In the genomic region with DNA sequence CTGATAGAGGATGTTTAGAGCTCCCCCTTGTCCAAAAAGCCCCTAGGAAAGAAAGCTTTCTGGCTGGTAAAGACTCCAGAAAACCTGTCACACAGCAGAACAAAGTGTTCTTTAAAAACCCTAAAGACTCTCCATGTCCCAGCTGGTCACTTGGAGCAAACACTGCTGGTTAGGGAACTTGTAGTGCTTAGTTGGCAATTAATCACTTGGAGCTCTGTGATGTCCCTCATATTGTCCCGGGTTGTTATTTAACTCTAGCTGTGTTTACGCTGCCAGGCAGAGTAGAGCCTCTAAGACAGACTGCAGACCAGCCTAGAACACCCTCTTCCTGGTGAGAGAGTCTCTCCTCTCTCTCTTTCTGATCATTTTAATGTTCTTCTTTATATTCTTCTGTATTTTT, we compare ENCODE assay signal across 23 cellular contexts.
DNase-seq lines count a peak whose midpoint lies in the region; ATAC-seq, FAIRE-seq and TF ChIP-seq lines count a peak whose summit lies in the region.
"Had no signal": no experiment of that assay in that cellular context is flagged by ENCODE, and none has a peak within 500 bp of the region (broad histone marks: within the 10 kb centered on the region; RNA-seq: fewer than 3 reads in every experiment).

No MANE protein-coding gene starts in this region.

- DNase-seq in A549 (ENCODE audit: low read depth in 1 of 2, low spot score in 1 of 2) (no peak), GM18507 (ENCODE audit: extremely low spot score, insufficient read length, low read depth) (no peak), lower lobe of right lung (no peak), dedifferentiated amniotic fluid mesenchymal stem cell (ENCODE audit: extremely low spot score) (no peak), left colon (no peak)
- no peak for DNase-seq in stimulated activated CD4-positive, alpha-beta T cell treated with anti-CD3 and anti-CD28 coated beads, Interleukin-2, amount 100 ng/mL, for 48 hours
- DNase-seq: C1 segment of cervical spinal cord; CD8-positive, alpha-beta memory T cell; DMS79; H9; Karpas-422; NCI-H1048; NCI-H1436 treated with DMSO at 0.1 percent for 48 hours; NCI-H2029; NCI-H748 treated with DMSO at 0.1 percent for 48 hours; NK-92 treated with Interleukin-12 subunit alpha and Interleukin-12 subunit beta, amount 100 ng/mL, for 24 hours; SHP77 had no signal

- ATAC-seq in A549: no peak
- peak; percentile 59 for ATAC-seq in gastroesophageal sphincter
- ATAC-seq in lower lobe of right lung: no peak
- ATAC-seq in GM19395 (IDR thresholded peaks at IDR 0.05; ENCODE audit: unreplicated experiment): no peak
- no peak for ATAC-seq in left colon

- H3K4me1 ChIP-seq in A549: peaks cover 6% of the 10 kb centered on the region
- peaks cover 0 to 10% (median 0%) of the 10 kb centered on the region in 3 donors for H3K4me1 ChIP-seq in gastroesophageal sphincter
- H3K4me1 ChIP-seq in lower lobe of right lung: no peaks in the 10 kb centered on the region

- H3K4me3 ChIP-seq in A549 (no peak overlapping the region), gastroesophageal sphincter (no peak overlapping the region), lower lobe of right lung (no peak overlapping the region)
- H3K4me3 ChIP-seq: SK-N-MC had no signal

- no peak overlapping the region; the same call in 2 of the 3 replicates for H3K4me2 ChIP-seq in A549

- H3K9me3 ChIP-seq in A549: 0 out of 3 replicates have a peak, but pooled peaks cover 3% of the 10 kb centered on the region
- no peaks in the 10 kb centered on the region for H3K9me3 ChIP-seq in gastroesophageal sphincter
- no peaks in the 10 kb centered on the region for H3K9me3 ChIP-seq in lower lobe of right lung

- POLR2A ChIA-PET in A549 (lab: Yijun Ruan, JAX): no interaction called here

- TF ChIP-seq CTCF in A549 (IDR thresholded peaks at IDR 0.05) (no peak), gastroesophageal sphincter (IDR thresholded peaks at IDR 0.05) (no peak), lower lobe of right lung (IDR thresholded peaks at IDR 0.05) (no peak)

- no peak for TF ChIP-seq RAD21 in A549 (conservative IDR thresholded peaks at IDR 0.05 in 1 of 2, IDR thresholded peaks at IDR 0.05 in 1 of 2)

- H3K36me3 ChIP-seq in gastroesophageal sphincter (no peaks in the 10 kb centered on the region), lower lobe of right lung (no peaks in the 10 kb centered on the region)

- H3K27me3 ChIP-seq in gastroesophageal sphincter (no peaks in the 10 kb centered on the region), lower lobe of right lung (ENCODE audit: low read depth) (no peaks in the 10 kb centered on the region)

- H3K27ac ChIP-seq in A549 (peak overlapping the region in 1 of 2 experiments; percentile 44; a peak in 1 of 6 replicates), gastroesophageal sphincter (peak overlapping the region in 2 of 4 donors; percentile 1 to 43), lower lobe of right lung (peak overlapping the region; percentile 46)
- H3K27ac ChIP-seq: HL-60, SK-N-MC had no signal

- WGBS in A549 (ENCODE audit: missing lambda C conversion rate): 48% methylated on average over 2 of the region's 2 CpGs
- WGBS in gastroesophageal sphincter (ENCODE audit: low coverage in 1 of 2), 2 donors: no CpG with 5 or more reads among the region's 2 CpGs

- TF ChIP-seq EP300 in A549 (IDR thresholded peaks at IDR 0.05): no peak
- TF ChIP-seq EP300 in gastroesophageal sphincter (IDR thresholded peaks at IDR 0.05): no peak

- no peak for FAIRE-seq in A549 (lab: Jason Lieb, UNC)
- peak; percentile 50 for FAIRE-seq in GM18507 (lab: Jason Lieb, UNC)
- FAIRE-seq: GM12892, RCC 7860 had no signal

- intact Hi-C loops in lower lobe of right lung (cut with DNase I): no loop called here
- intact Hi-C loops in left colon (cut with DNase I, micrococcal nuclease): no loop called here

- CTCF ChIA-PET in A549 (lab: Yijun Ruan, JAX): interaction anchor here (1.0 kb wide), 1 partner anchor 15 kb away, joined by 3 read pairs; no protein-coding TSS in a partner anchor

- TF ChIP-seq POLR2A in A549 (IDR thresholded peaks at IDR 0.05; ENCODE audit: low read length) (no peak), gastroesophageal sphincter (IDR thresholded peaks at IDR 0.05) (no peak)

TF ChIP-seq in A549, 52 proteins besides CTCF, POLR2A, EP300 and RAD21:
- TF ChIP-seq NFE2L2 (conservative IDR thresholded peaks at IDR 0.05; ENCODE audit: low read length) (no peak), MAFK (IDR thresholded peaks at IDR 0.05; ENCODE audit: partially characterized antibody) (peak; percentile 17)
